In genomic region chr11:68315581-68315920, GRCh38 we compare ENCODE assay signal across 1 cellular context.
TF ChIP-seq lines count a peak whose summit lies in the region.

No MANE protein-coding gene starts in this region.

TF ChIP-seq in H1, 55 proteins besides CTCF, POLR2A, EP300 and RAD21:
- TF ChIP-seq CBX8 (IDR thresholded peaks at IDR 0.05; ENCODE audit: borderline replicate concordance, low read depth, low read length), result no peak
- TF ChIP-seq RXRA (IDR thresholded peaks at IDR 0.05; ENCODE audit: insufficient read depth, low read depth, low read length), result no peak
- TF ChIP-seq SIN3A (conservative IDR thresholded peaks at IDR 0.05 in 1 of 2, IDR thresholded peaks at IDR 0.05 in 1 of 2; ENCODE audit: low read depth in 1 of 2, low read length in 2 of 2), result no peak
- no peak for TF ChIP-seq NRF1 (IDR thresholded peaks at IDR 0.05; ENCODE audit: low read depth, low read length)
- no peak for TF ChIP-seq BRCA1 (IDR thresholded peaks at IDR 0.05; ENCODE audit: low read depth, low read length)
- TF ChIP-seq GABPA (IDR thresholded peaks at IDR 0.05; ENCODE audit: borderline replicate concordance, insufficient read depth, low read length), result no peak
- no peak for TF ChIP-seq USF2 (IDR thresholded peaks at IDR 0.05; ENCODE audit: low read length)
- no peak for TF ChIP-seq GTF2F1 (IDR thresholded peaks at IDR 0.05; ENCODE audit: borderline replicate concordance, low read depth, low read length)
